ENCODE assay signal across 8 cellular contexts in the genomic region with DNA sequence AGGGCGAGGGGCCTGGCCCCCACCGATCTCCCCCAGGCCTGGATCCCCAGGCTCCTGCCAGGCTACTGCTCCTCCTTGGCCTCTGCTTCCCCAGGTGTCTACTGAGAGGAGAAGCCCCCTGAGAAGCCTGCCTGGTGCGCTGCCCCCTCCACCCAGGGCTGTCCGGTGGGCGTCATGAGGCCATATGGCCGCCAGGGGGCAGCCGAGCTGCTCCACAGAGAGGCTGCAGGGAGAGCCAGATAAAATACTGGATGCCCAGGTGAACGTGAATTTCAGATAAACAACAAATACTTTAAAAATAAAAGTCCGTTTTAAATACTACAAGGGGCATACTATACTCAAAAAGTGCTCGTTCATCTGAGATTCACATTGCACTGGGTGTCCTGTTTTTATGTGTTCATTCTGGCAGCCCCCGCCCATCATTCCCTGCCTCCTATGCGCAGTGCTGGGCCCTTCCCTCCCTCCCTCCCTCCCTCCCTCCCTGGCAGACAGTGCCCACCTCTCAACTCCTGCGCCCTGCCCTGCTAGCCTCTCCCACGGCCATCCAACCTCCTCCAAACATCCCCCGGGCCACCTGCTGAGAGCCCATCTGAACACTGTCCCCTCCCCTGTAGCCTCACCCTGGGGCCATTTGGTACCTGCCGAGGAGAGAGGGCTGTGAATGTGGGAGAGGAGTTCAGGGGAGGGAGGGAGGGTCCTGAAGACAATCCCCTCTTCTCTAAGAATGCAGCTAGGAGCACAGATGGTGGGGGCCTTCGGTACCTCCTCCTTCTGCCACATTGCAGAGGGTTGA. TPM values are rescaled to one million over a fixed set of nuclear protein-coding genes. Genes with fewer than 3 reads are reported as not detected.
DNase-seq lines count a peak whose midpoint lies in the region; ATAC-seq and TF ChIP-seq lines count a peak whose summit lies in the region.

No MANE protein-coding gene starts in this region.

- peak; percentile 52 for DNase-seq in Caki2 (ENCODE audit: low read depth)
- peak; percentile 48 for DNase-seq in HT1080 (ENCODE audit: low read depth)
- DNase-seq in activated naive CD4-positive, alpha-beta T cell treated with anti-CD3 and anti-CD28 coated beads, Interleukin-2, amount 50 U/mL, for 16 hours = peak; percentile 75
- DNase-seq in glutamatergic neuron = peak; percentile 91
- peak in 9 of 10 donors; percentile 56 to 96 (median 79) for DNase-seq in posterior cingulate gyrus

- no peak overlapping the region for H3K27ac Mint-ChIP-seq in glutamatergic neuron (ENCODE audit: unreplicated experiment)

- peaks cover 25% of the 10 kb centered on the region for H3K4me1 Mint-ChIP-seq in glutamatergic neuron (ENCODE audit: low read depth, unreplicated experiment)

- ATAC-seq in SK-N-SH treated with all-trans-retinoic acid at 6 μM for 48 hours = peak; percentile 79
- no peak for ATAC-seq in GM19023 (IDR thresholded peaks at IDR 0.05; ENCODE audit: unreplicated experiment)
- no peak for ATAC-seq in HG03045 (IDR thresholded peaks at IDR 0.05; ENCODE audit: unreplicated experiment)

- intact Hi-C loops in posterior cingulate gyrus (cut with DNase I) = no loop called here

- H3K36me3 Mint-ChIP-seq in glutamatergic neuron (ENCODE audit: unreplicated experiment) = no peaks in the 10 kb centered on the region

- H3K9me3 Mint-ChIP-seq in glutamatergic neuron (ENCODE audit: unreplicated experiment) = peaks cover 13% of the 10 kb centered on the region

- peak; percentile 97 for TF ChIP-seq CTCF in glutamatergic neuron (IDR thresholded peaks at IDR 0.05; ENCODE audit: partially characterized antibody, unreplicated experiment)

- in situ Hi-C loops in Caki2 (cut with HindIII; ENCODE audit: low pct_unique_long_range_greater_than_20kb, low sequenced_read_pairs) = no loop called here

- H3K4me3 Mint-ChIP-seq in glutamatergic neuron (ENCODE audit: unreplicated experiment) = no peak overlapping the region

- peaks cover 17% of the 10 kb centered on the region for H3K27me3 Mint-ChIP-seq in glutamatergic neuron (ENCODE audit: unreplicated experiment)

TF ChIP-seq in SK-N-SH treated with all-trans-retinoic acid at 6 μM for 48 hours, 23 proteins besides CTCF, POLR2A, EP300 and RAD21 (continues in another document):
- TF ChIP-seq GLIS3 (CRISPR knock-in tag; IDR thresholded peaks at IDR 0.05) (no peak), ZNF8 (CRISPR knock-in tag; IDR thresholded peaks at IDR 0.05) (no peak), ARNTL (CRISPR knock-in tag; IDR thresholded peaks at IDR 0.05; ENCODE audit: borderline replicate concordance, low read depth) (no peak), OSR1 (CRISPR knock-in tag; IDR thresholded peaks at IDR 0.05) (no peak), ZC3H10 (CRISPR knock-in tag; IDR thresholded peaks at IDR 0.05) (no peak), ZFP30 (CRISPR knock-in tag; IDR thresholded peaks at IDR 0.05) (no peak), ZNF565 (CRISPR knock-in tag; conservative IDR thresholded peaks at IDR 0.05; ENCODE audit: low read depth) (no peak), SNAI2 (CRISPR knock-in tag; IDR thresholded peaks at IDR 0.05) (no peak), ZFP3 (CRISPR knock-in tag; IDR thresholded peaks at IDR 0.05) (no peak), TCF4 (CRISPR knock-in tag; IDR thresholded peaks at IDR 0.05; ENCODE audit: borderline replicate concordance) (no peak), ESRRG (CRISPR knock-in tag; IDR thresholded peaks at IDR 0.05) (no peak), TOX (CRISPR knock-in tag; IDR thresholded peaks at IDR 0.05; ENCODE audit: borderline replicate concordance) (no peak), ISL1 (CRISPR knock-in tag; IDR thresholded peaks at IDR 0.05) (no peak), RARB (CRISPR knock-in tag; IDR thresholded peaks at IDR 0.05) (no peak), ZNF70 (CRISPR knock-in tag; IDR thresholded peaks at IDR 0.05) (no peak)
- TF ChIP-seq, protein P1, sequence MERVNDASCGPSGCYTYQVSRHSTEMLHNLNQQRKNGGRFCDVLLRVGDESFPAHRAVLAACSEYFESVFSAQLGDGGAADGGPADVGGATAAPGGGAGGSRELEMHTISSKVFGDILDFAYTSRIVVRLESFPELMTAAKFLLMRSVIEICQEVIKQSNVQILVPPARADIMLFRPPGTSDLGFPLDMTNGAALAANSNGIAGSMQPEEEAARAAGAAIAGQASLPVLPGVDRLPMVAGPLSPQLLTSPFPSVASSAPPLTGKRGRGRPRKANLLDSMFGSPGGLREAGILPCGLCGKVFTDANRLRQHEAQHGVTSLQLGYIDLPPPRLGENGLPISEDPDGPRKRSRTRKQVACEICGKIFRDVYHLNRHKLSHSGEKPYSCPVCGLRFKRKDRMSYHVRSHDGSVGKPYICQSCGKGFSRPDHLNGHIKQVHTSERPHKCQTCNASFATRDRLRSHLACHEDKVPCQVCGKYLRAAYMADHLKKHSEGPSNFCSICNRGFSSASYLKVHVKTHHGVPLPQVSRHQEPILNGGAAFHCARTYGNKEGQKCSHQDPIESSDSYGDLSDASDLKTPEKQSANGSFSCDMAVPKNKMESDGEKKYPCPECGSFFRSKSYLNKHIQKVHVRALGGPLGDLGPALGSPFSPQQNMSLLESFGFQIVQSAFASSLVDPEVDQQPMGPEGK (CRISPR knock-in tag; IDR thresholded peaks at IDR 0.05; ENCODE audit: borderline replicate concordance) = no peak
- TF ChIP-seq, protein P2, sequence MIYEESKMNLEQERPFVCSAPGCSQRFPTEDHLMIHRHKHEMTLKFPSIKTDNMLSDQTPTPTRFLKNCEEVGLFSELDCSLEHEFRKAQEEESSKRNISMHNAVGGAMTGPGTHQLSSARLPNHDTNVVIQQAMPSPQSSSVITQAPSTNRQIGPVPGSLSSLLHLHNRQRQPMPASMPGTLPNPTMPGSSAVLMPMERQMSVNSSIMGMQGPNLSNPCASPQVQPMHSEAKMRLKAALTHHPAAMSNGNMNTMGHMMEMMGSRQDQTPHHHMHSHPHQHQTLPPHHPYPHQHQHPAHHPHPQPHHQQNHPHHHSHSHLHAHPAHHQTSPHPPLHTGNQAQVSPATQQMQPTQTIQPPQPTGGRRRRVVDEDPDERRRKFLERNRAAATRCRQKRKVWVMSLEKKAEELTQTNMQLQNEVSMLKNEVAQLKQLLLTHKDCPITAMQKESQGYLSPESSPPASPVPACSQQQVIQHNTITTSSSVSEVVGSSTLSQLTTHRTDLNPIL (CRISPR knock-in tag; IDR thresholded peaks at IDR 0.05; ENCODE audit: low read depth) = no peak
- TF ChIP-seq, protein P3, sequence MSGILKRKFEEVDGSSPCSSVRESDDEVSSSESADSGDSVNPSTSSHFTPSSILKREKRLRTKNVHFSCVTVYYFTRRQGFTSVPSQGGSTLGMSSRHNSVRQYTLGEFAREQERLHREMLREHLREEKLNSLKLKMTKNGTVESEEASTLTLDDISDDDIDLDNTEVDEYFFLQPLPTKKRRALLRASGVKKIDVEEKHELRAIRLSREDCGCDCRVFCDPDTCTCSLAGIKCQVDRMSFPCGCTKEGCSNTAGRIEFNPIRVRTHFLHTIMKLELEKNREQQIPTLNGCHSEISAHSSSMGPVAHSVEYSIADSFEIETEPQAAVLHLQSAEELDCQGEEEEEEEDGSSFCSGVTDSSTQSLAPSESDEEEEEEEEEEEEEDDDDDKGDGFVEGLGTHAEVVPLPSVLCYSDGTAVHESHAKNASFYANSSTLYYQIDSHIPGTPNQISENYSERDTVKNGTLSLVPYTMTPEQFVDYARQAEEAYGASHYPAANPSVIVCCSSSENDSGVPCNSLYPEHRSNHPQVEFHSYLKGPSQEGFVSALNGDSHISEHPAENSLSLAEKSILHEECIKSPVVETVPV (CRISPR knock-in tag; IDR thresholded peaks at IDR 0.05) = no peak
- TF ChIP-seq, protein P4, sequence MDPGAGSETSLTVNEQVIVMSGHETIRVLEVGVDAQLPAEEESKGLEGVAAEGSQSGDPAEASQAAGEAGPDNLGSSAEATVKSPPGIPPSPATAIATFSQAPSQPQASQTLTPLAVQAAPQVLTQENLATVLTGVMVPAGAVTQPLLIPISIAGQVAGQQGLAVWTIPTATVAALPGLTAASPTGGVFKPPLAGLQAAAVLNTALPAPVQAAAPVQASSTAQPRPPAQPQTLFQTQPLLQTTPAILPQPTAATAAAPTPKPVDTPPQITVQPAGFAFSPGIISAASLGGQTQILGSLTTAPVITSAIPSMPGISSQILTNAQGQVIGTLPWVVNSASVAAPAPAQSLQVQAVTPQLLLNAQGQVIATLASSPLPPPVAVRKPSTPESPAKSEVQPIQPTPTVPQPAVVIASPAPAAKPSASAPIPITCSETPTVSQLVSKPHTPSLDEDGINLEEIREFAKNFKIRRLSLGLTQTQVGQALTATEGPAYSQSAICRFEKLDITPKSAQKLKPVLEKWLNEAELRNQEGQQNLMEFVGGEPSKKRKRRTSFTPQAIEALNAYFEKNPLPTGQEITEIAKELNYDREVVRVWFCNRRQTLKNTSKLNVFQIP (CRISPR knock-in tag; IDR thresholded peaks at IDR 0.05; ENCODE audit: borderline replicate concordance, low read depth) = no peak

RNA-seq across cellular contexts. Expression of a gene that starts 29.5 kb away (rescaled TPM):
- total RNA-seq in Caki2 (2014; rRNA removed; shearing (Covaris generic); ENCODE audit: low replicate concordance) = not detected in 2 replicates
- 0.53 TPM in 1 of 2 replicates, not detected in the other for total RNA-seq in HT1080 (2014; rRNA removed; shearing (Covaris generic))
- polyA plus RNA-seq in HT1080 (2015; cell fraction: cytosol; rRNA removed) = 0.22 and 0.25 TPM in 2 replicates
- 0.23 and 0.29 TPM in 2 replicates for polyA plus RNA-seq in HT1080 (2015; cell fraction: nucleus; rRNA removed)
- total RNA-seq in glutamatergic neuron (ENCODE audit: unreplicated experiment) = 12.4 TPM

RNA-seq across cellular contexts. Expression of a gene that starts 46.4 kb away (rescaled TPM):
- total RNA-seq in Caki2 (2014; rRNA removed; shearing (Covaris generic); ENCODE audit: low replicate concordance) = 271 and 282 TPM in 2 replicates
- 187 and 216 TPM in 2 replicates for total RNA-seq in HT1080 (2014; rRNA removed; shearing (Covaris generic))
- polyA plus RNA-seq in HT1080 (2015; cell fraction: cytosol; rRNA removed) = 217 and 223 TPM in 2 replicates
- polyA plus RNA-seq in HT1080 (2015; cell fraction: nucleus; rRNA removed) = 106 and 137 TPM in 2 replicates
- 190 TPM for total RNA-seq in glutamatergic neuron (ENCODE audit: unreplicated experiment)
